ENCODE assay signal across 25 cellular contexts in genomic region chr11:132422725-132423124, GRCh38.
"Had no signal": no experiment of that assay in that cellular context is flagged by ENCODE, and none has a peak within 500 bp of the region (broad histone marks: within the 10 kb centered on the region; RNA-seq: fewer than 3 reads in every experiment).

No MANE protein-coding gene starts in this region.

- DNase-seq: activated B cell treated with CpG ODN at 0.5 μM for 24 hours; activated CD4-positive, alpha-beta memory T cell treated with anti-CD3 and anti-CD28 coated beads for 36 hours; activated CD4-positive, alpha-beta T cell treated with anti-CD3 and anti-CD28 coated beads for 1 hour; activated CD4-positive, alpha-beta T cell treated with anti-CD3 and anti-CD28 coated beads, Interleukin-2, amount 10 ng/mL, durations not matched to agents 7 days and 5 days; activated gamma-delta T cell treated with Interleukin-2 at 50 U/mL for 16 hours; activated naive CD4-positive, alpha-beta T cell treated with anti-CD3 and anti-CD28 coated beads, Interleukin-2, amount 50 U/mL, for 16 hours; activated naive CD8-positive, alpha-beta T cell treated with anti-CD3 and anti-CD28 coated beads, Interleukin-2, amount 10 ng/mL, durations not matched to agents 7 days and 5 days; activated T-cell treated with anti-CD3 and anti-CD28 coated beads, Interleukin-2, amount 50 U/mL, for 72 hours; adrenal gland; anterior cingulate cortex; caudate nucleus; colonic mucosa; dermis blood vessel endothelial cell; MG63; MV-4-11; NCI-H1694; NCI-H2029 treated with DMSO at 0.1 percent for 48 hours; NCI-H2171 treated with DMSO at 0.1 percent for 48 hours; NCI-H226; NCI-H526; NCI-H82; Peyer's patch; SHP77 had no signal

- H3K27ac Mint-ChIP-seq: activated B cell treated with CpG ODN at 0.5 μM for 24 hours; activated CD4-positive, alpha-beta memory T cell treated with anti-CD3 and anti-CD28 coated beads for 36 hours; activated CD4-positive, alpha-beta T cell treated with anti-CD3 and anti-CD28 coated beads, Interleukin-2, amount 10 ng/mL, durations not matched to agents 7 days and 5 days; activated naive CD8-positive, alpha-beta T cell treated with anti-CD3 and anti-CD28 coated beads, Interleukin-2, amount 10 ng/mL, durations not matched to agents 7 days and 5 days; activated T-cell treated with anti-CD3 and anti-CD28 coated beads, Interleukin-2, amount 50 U/mL, for 72 hours; activated T-helper 2 cell treated with anti-CD3 and anti-CD28 coated beads, Interferon-gamma antibody, Interleukin-2, Interleukin-4, amounts not matched to agents 10 μg/mL and 5 μg/mL and 100 μg/mL, durations not matched to agents 14 hours and 24 hours and 36 hours; T-helper 1 cell treated with Interleukin-12 subunit alpha and Interleukin-12 subunit beta and Interleukin-4 antibody, amounts not matched to agents 30 μg/mL and 1 μg/mL, for 36 hours had no signal

- ATAC-seq: activated T-cell treated with anti-CD3 and anti-CD28 coated beads, Interleukin-2, amount 50 U/mL, for 72 hours had no signal

- H3K27me3 Mint-ChIP-seq: activated B cell treated with CpG ODN at 0.5 μM for 24 hours; activated CD4-positive, alpha-beta memory T cell treated with anti-CD3 and anti-CD28 coated beads for 36 hours; activated CD4-positive, alpha-beta T cell treated with anti-CD3 and anti-CD28 coated beads, Interleukin-2, amount 10 ng/mL, durations not matched to agents 7 days and 5 days; activated naive CD8-positive, alpha-beta T cell treated with anti-CD3 and anti-CD28 coated beads, Interleukin-2, amount 10 ng/mL, durations not matched to agents 7 days and 5 days had no signal

- H3K4me3 Mint-ChIP-seq: activated B cell treated with CpG ODN at 0.5 μM for 24 hours; activated CD4-positive, alpha-beta memory T cell treated with anti-CD3 and anti-CD28 coated beads for 36 hours; activated CD4-positive, alpha-beta T cell treated with anti-CD3 and anti-CD28 coated beads, Interleukin-2, amount 10 ng/mL, durations not matched to agents 7 days and 5 days; activated naive CD8-positive, alpha-beta T cell treated with anti-CD3 and anti-CD28 coated beads, Interleukin-2, amount 10 ng/mL, durations not matched to agents 7 days and 5 days; activated T-cell treated with anti-CD3 and anti-CD28 coated beads, Interleukin-2, amount 50 U/mL, for 72 hours; T-helper 1 cell treated with Interleukin-12 subunit alpha and Interleukin-12 subunit beta and Interleukin-4 antibody, amounts not matched to agents 30 μg/mL and 1 μg/mL, for 36 hours had no signal

- H3K36me3 Mint-ChIP-seq: activated CD4-positive, alpha-beta memory T cell treated with anti-CD3 and anti-CD28 coated beads for 36 hours; activated naive CD8-positive, alpha-beta T cell treated with anti-CD3 and anti-CD28 coated beads, Interleukin-2, amount 10 ng/mL, durations not matched to agents 7 days and 5 days had no signal

- H3K4me1 Mint-ChIP-seq: activated B cell treated with CpG ODN at 0.5 μM for 24 hours; activated CD4-positive, alpha-beta T cell treated with anti-CD3 and anti-CD28 coated beads, Interleukin-2, amount 10 ng/mL, durations not matched to agents 7 days and 5 days; activated naive CD8-positive, alpha-beta T cell treated with anti-CD3 and anti-CD28 coated beads, Interleukin-2, amount 10 ng/mL, durations not matched to agents 7 days and 5 days had no signal

- H3K9me3 Mint-ChIP-seq: activated B cell treated with CpG ODN at 0.5 μM for 24 hours; activated CD4-positive, alpha-beta memory T cell treated with anti-CD3 and anti-CD28 coated beads for 36 hours; activated CD4-positive, alpha-beta T cell treated with anti-CD3 and anti-CD28 coated beads, Interleukin-2, amount 10 ng/mL, durations not matched to agents 7 days and 5 days; activated naive CD8-positive, alpha-beta T cell treated with anti-CD3 and anti-CD28 coated beads, Interleukin-2, amount 10 ng/mL, durations not matched to agents 7 days and 5 days had no signal
